Comparison of ENCODE assay signal across 8 cellular contexts in the genomic region with DNA sequence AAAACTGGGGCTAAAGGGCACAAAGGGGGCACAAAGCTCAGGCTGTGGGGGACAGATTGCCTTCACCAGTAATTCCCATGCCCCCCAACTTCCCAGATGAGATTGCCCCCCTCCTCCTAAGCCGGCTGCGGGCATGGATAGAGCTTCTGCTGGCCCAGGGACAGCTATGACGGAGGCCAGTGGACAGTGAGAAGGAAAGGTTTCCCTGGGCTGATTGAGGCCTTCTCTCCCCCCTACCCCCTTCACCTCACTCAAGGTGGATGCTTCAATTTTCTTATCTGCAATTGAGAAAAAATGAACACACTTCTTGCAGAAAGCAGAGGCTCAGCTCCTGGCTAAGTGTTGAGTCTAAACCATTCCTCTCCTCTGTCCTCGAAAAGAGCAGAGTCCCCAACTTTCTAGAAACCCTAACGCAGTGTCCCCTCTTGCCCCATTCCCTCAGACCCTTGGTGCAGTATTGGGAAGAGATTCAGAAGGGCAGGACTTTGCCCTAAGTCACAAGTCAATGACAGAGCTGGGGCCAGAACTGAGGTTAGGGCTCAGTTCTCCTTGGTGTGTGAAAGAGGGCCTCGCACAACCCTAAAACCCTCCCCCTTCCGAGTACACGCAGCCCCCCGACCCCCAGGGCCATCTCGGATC. TPM values are rescaled to one million over a fixed set of nuclear protein-coding genes. Genes with fewer than 3 reads are reported as not detected.
DNase-seq lines count a peak whose midpoint lies in the region; ATAC-seq, FAIRE-seq and TF ChIP-seq lines count a peak whose summit lies in the region.
"Had no signal": no experiment of that assay in that cellular context is flagged by ENCODE, and none has a peak within 500 bp of the region (broad histone marks: within the 10 kb centered on the region; RNA-seq: fewer than 3 reads in every experiment).

No MANE protein-coding gene starts in this region.

- peaks cover 18 to 22% of the 10 kb centered on the region in 2 donors for H3K4me1 ChIP-seq in kidney (ENCODE audit: control insufficient read depth in 1 of 2, insufficient read depth in 1 of 2, low read depth in 1 of 2, low read length in 2 of 2)
- peaks cover 12 to 64% (median 55%) of the 10 kb centered on the region in 5 donors for H3K4me1 ChIP-seq in subcutaneous abdominal adipose tissue (ENCODE audit: control insufficient read depth in 5 of 5, insufficient read depth in 5 of 5, low read length in 5 of 5)

- peaks cover 0 to 5% (median 5%) of the 10 kb centered on the region in 3 donors for H3K4me1 Mint-ChIP-seq in IgD-negative memory B cell

- H3K9me3 ChIP-seq in kidney (ENCODE audit: control insufficient read depth in 1 of 2, low read length in 2 of 2) (no peaks in the 10 kb centered on the region), subcutaneous abdominal adipose tissue (ENCODE audit: control insufficient read depth in 5 of 5, low read length in 5 of 5) (no peaks in the 10 kb centered on the region)

- TF ChIP-seq CTCF in astrocyte of the cerebellum (IDR thresholded peaks at IDR 0.05; ENCODE audit: low read depth, low read length, missing control alignments) (no peak), kidney (IDR thresholded peaks at IDR 0.05; ENCODE audit: borderline replicate concordance, extremely low read depth, insufficient read depth) (no peak)

- no peak for DNase-seq in astrocyte of the cerebellum (ENCODE audit: low read depth)
- DNase-seq in kidney = no peak
- DNase-seq in ecto neural progenitor cell (ENCODE audit: low spot score) = no peak
- no peak for DNase-seq in foreskin melanocyte
- DNase-seq: occipital lobe had no signal

- H3K4me3 ChIP-seq in astrocyte of the cerebellum (ENCODE audit: low read depth, low read length) = peak overlapping the region; percentile 90
- peak overlapping the region; percentile 77 to 85 for H3K4me3 ChIP-seq in kidney (ENCODE audit: low read length in 2 of 2)
- H3K4me3 ChIP-seq in subcutaneous abdominal adipose tissue (ENCODE audit: low read depth in 1 of 5, low read length in 5 of 5) = peak overlapping the region; percentile 71 to 87 (median 79)

- H3K27ac ChIP-seq in kidney (ENCODE audit: low read depth in 2 of 2, low read length in 2 of 2) (peak overlapping the region; percentile 96 to 99), subcutaneous abdominal adipose tissue (ENCODE audit: low read depth, low read length) (peak overlapping the region; percentile 92)

- H3K27ac Mint-ChIP-seq in IgD-negative memory B cell = no peak overlapping the region

- no peaks in the 10 kb centered on the region for H3K9me3 Mint-ChIP-seq in IgD-negative memory B cell

- H3K4me3 Mint-ChIP-seq in IgD-negative memory B cell = peak overlapping the region in 3 of 4 donors; percentile 59 to 82 (median 61)

- peaks cover 16% of the 10 kb centered on the region for H3K27me3 Mint-ChIP-seq in IgD-negative memory B cell

- H3K27me3 ChIP-seq in subcutaneous abdominal adipose tissue (ENCODE audit: control insufficient read depth in 5 of 5, insufficient read depth in 4 of 5, low read length in 5 of 5) = no peaks in the 10 kb centered on the region

- no peak for ATAC-seq in HG03378 (IDR thresholded peaks at IDR 0.05; ENCODE audit: unreplicated experiment)

- H3K36me3 Mint-ChIP-seq in IgD-negative memory B cell = no peaks in the 10 kb centered on the region

- H3K36me3 ChIP-seq in kidney (ENCODE audit: control insufficient read depth in 1 of 2, insufficient read depth in 2 of 2, low read length in 2 of 2) (no peaks in the 10 kb centered on the region), subcutaneous abdominal adipose tissue (ENCODE audit: control insufficient read depth in 5 of 5, insufficient read depth in 5 of 5, low read length in 5 of 5) (no peaks in the 10 kb centered on the region)

- FAIRE-seq in kidney (lab: Jason Lieb, UNC) = no peak

- in situ Hi-C loops in astrocyte of the cerebellum (cut with HindIII; ENCODE audit: low sequenced_read_pairs) = no loop called here

- intact Hi-C loops in kidney (cut with DNase I) = no loop called here

- H3K9ac ChIP-seq in kidney (ENCODE audit: low read length in 2 of 2) (peak overlapping the region; percentile 92 to 100), subcutaneous abdominal adipose tissue (ENCODE audit: low read length in 5 of 5) (peak overlapping the region; percentile 73 to 90 (median 77))

RNA-seq across cellular contexts. Expression of a gene that starts 0.8 kb away (rescaled TPM):
- polyA plus RNA-seq in IgD-negative memory B cell (not detected), kidney (ENCODE audit: insufficient read depth, low read depth, low replicate concordance) (242 TPM)
- 397 TPM for total RNA-seq in kidney

RNA-seq across cellular contexts. Expression of a gene that starts 15.5 kb away (rescaled TPM):
- polyA plus RNA-seq in IgD-negative memory B cell (24.4 TPM), kidney (ENCODE audit: insufficient read depth, low read depth, low replicate concordance) (39.8 TPM)
- 38.7 TPM for total RNA-seq in kidney

RNA-seq across cellular contexts. Expression of a gene that starts 30.7 kb away (rescaled TPM):
- polyA plus RNA-seq in IgD-negative memory B cell (not detected), kidney (ENCODE audit: insufficient read depth, low read depth, low replicate concordance) (not detected)
- not detected for total RNA-seq in kidney
- total RNA-seq: occipital lobe had no signal

RNA-seq across cellular contexts. Expression of a gene that starts 39.3 kb away (rescaled TPM):
- polyA plus RNA-seq in IgD-negative memory B cell (not detected), kidney (ENCODE audit: insufficient read depth, low read depth, low replicate concordance) (0.19 TPM)
- total RNA-seq in kidney = 0.19 TPM
- total RNA-seq: occipital lobe had no signal

RNA-seq across cellular contexts. Expression of a gene that starts 40.8 kb away (rescaled TPM):
- polyA plus RNA-seq in IgD-negative memory B cell = not detected
- total RNA-seq in kidney = not detected
- not detected for polyA plus RNA-seq in kidney (ENCODE audit: insufficient read depth, low read depth, low replicate concordance)
- total RNA-seq: occipital lobe had no signal

Comparison
In these comparisons a context has a peak if more than half of its experiments do, and no peak if none do; other contexts are left out.
1. RNA of a gene that starts 0.8 kb away (polyA plus RNA-seq): 242 TPM in kidney (single experiment); not detected in IgD-negative memory B cell (single experiment); every median in the first group is over 100 times any median in the second.
2. Peak in every context shown above with its lines, with median percentiles within 50 percentile points of each other: H3K4me3 ChIP-seq.